In genomic region chr22:29393019-29393608, GRCh38 we compare ENCODE assay signal across 20 cellular contexts. TPM values are rescaled to one million over a fixed set of nuclear protein-coding genes. Genes with fewer than 3 reads are reported as not detected.
DNase-seq lines count a peak whose midpoint lies in the region; ATAC-seq, FAIRE-seq and TF ChIP-seq lines count a peak whose summit lies in the region.
"Had no signal": no experiment of that assay in that cellular context is flagged by ENCODE, and none has a peak within 500 bp of the region (broad histone marks: within the 10 kb centered on the region; RNA-seq: fewer than 3 reads in every experiment).

No MANE protein-coding gene starts in this region.

- no peaks in the 10 kb centered on the region for H3K9me3 ChIP-seq in osteoblast (ENCODE audit: low read depth, low read length)
- H3K9me3 ChIP-seq: neutrophil had no signal

- no peaks in the 10 kb centered on the region for H3K27me3 ChIP-seq in osteoblast (ENCODE audit: insufficient read depth, low read length)
- H3K27me3 ChIP-seq: neutrophil had no signal

- peaks cover 7% of the 10 kb centered on the region for H3K36me3 Mint-ChIP-seq in Calu3 (ENCODE audit: insufficient read depth, unreplicated experiment)
- H3K36me3 Mint-ChIP-seq: CD4-positive, CD25-positive, alpha-beta regulatory T cell; T-cell; WTC11 had no signal

- in situ Hi-C loops in KBM-7 (cut with MboI; ENCODE audit: low pct_unique_long_range_greater_than_20kb, low sequenced_read_pairs), result no loop called here

- FAIRE-seq in RCC 7860 (lab: Jason Lieb, UNC) (no peak), HTR-8/SVneo (lab: Jason Lieb, UNC) (no peak)
- FAIRE-seq: endometrium had no signal

- peaks cover 6% of the 10 kb centered on the region for H3K79me2 ChIP-seq in osteoblast (ENCODE audit: insufficient read depth, low read length)

- H3K27ac ChIP-seq in osteoblast (ENCODE audit: low read depth, low read length), result no peak overlapping the region
- H3K27ac ChIP-seq: HL-60, neutrophil had no signal

- H2AFZ ChIP-seq in osteoblast (ENCODE audit: low read length), result no peak overlapping the region

- CTCF ChIA-PET in Calu3 (lab: Charles Lee), result interaction anchor here (0.6 to 1.7 kb wide), 4 partner anchors 108 to 201 kb away, joined by 3 to 10 read pairs (median 5); no protein-coding TSS in a partner anchor

- DNase-seq in Calu3 (peak; percentile 33), KBM-7 (peak; percentile 84), RCC 7860 (ENCODE audit: low spot score) (peak; percentile 52), osteoblast (ENCODE audit: insufficient read length, low spot score, missing footprints) (peak; percentile 35), HTR-8/SVneo (ENCODE audit: insufficient read length, low spot score) (no peak)
- DNase-seq: aorta; CD4-positive, CD25-positive, alpha-beta regulatory T cell; hippocampal formation; left cardiac atrium; NCI-H1694 treated with DMSO at 0.1 percent for 48 hours; stimulated activated CD4-positive, alpha-beta T cell treated with anti-CD3 and anti-CD28 coated beads, Interleukin-2, amount 100 ng/mL, for 48 hours; T-cell had no signal

- peaks cover 41% of the 10 kb centered on the region for H3K4me1 Mint-ChIP-seq in Calu3 (ENCODE audit: low read depth, unreplicated experiment)
- H3K4me1 Mint-ChIP-seq: WTC11 had no signal

- ATAC-seq in GM21717 (IDR thresholded peaks at IDR 0.05; ENCODE audit: unreplicated experiment) (no peak), HG03442 (IDR thresholded peaks at IDR 0.05; ENCODE audit: unreplicated experiment) (no peak)
- ATAC-seq: left cardiac atrium, T-cell, WTC11 had no signal

- H3K27me3 Mint-ChIP-seq in Calu3 (ENCODE audit: unreplicated experiment), result no peaks in the 10 kb centered on the region
- H3K27me3 Mint-ChIP-seq: T-cell had no signal

- H3K4me3 Mint-ChIP-seq in Calu3 (ENCODE audit: low read depth, unreplicated experiment), result peak overlapping the region; percentile 6
- H3K4me3 Mint-ChIP-seq: T-cell, WTC11 had no signal

- no peak for TF ChIP-seq CTCF in Calu3 (IDR thresholded peaks at IDR 0.05; ENCODE audit: unreplicated experiment)
- TF ChIP-seq CTCF in osteoblast (IDR thresholded peaks at IDR 0.05; ENCODE audit: extremely low read depth, low read depth, low read length), result no peak

- H3K27ac Mint-ChIP-seq in Calu3 (ENCODE audit: unreplicated experiment), result peak overlapping the region; percentile 37
- H3K27ac Mint-ChIP-seq: CD4-positive, CD25-positive, alpha-beta regulatory T cell; T-cell; WTC11 had no signal

- no peak overlapping the region for H3K4me2 ChIP-seq in osteoblast (ENCODE audit: insufficient read depth, low read length)

- no TSS peak for BruUV-seq in Calu3 (replicated peaks; lab: Mats Ljungman, UMichigan)

- H3K9me3 Mint-ChIP-seq in Calu3 (ENCODE audit: low read depth, unreplicated experiment), result no peaks in the 10 kb centered on the region
- H3K9me3 Mint-ChIP-seq: CD4-positive, CD25-positive, alpha-beta regulatory T cell; T-cell; WTC11 had no signal

- H3K4me3 ChIP-seq in osteoblast (ENCODE audit: insufficient read depth, low read length), result no peak overlapping the region

- no peaks in the 10 kb centered on the region for H4K20me1 ChIP-seq in osteoblast (ENCODE audit: insufficient read depth, low read length)

- peaks cover 6% of the 10 kb centered on the region for H3K4me1 ChIP-seq in osteoblast (ENCODE audit: insufficient read depth, low read length)

- intact Hi-C loops in Calu3 (cut with micrococcal nuclease; ENCODE audit: unreplicated experiment), result no loop called here

- no peaks in the 10 kb centered on the region for H3K36me3 ChIP-seq in osteoblast (ENCODE audit: insufficient read depth, low read length)
- H3K36me3 ChIP-seq: neutrophil had no signal

RNA-seq across cellular contexts. Expression of gene AP1B1, which starts 4.7 kb away (rescaled TPM):
- total RNA-seq in Calu3 (2022) (88.9 and 92.7 TPM in 2 replicates), osteoblast (35.4 and 37.3 TPM in 2 replicates)

RNA-seq across cellular contexts. Expression of gene RFPL1, which starts 45.3 kb away (rescaled TPM):
- total RNA-seq in Calu3 (2022), result not detected in 2 replicates
- total RNA-seq in osteoblast, result not detected in 2 replicates
- total RNA-seq: aorta; CD4-positive, CD25-positive, alpha-beta regulatory T cell; chondrocyte; left cardiac atrium; NCI-H460; WTC11 had no signal
